In genomic region chr11:56841210-56841810, GRCh38 we compare ENCODE assay signal across 9 cellular contexts.
DNase-seq lines count a peak whose midpoint lies in the region; ATAC-seq and TF ChIP-seq lines count a peak whose summit lies in the region.
"Had no signal": no experiment of that assay in that cellular context is flagged by ENCODE, and none has a peak within 500 bp of the region (broad histone marks: within the 10 kb centered on the region; RNA-seq: fewer than 3 reads in every experiment).

No MANE protein-coding gene starts in this region.

- CTCF ChIA-PET in WTC11 (lab: Charles Lee): interaction anchor here (0.5 to 4.9 kb wide), 28 partner anchors 8 to 939 kb away, joined by 3 to 106 read pairs (median 3); no protein-coding TSS in a partner anchor

- peak; percentile 44; the same call in 1 of the 2 replicates for ATAC-seq in WTC11
- no peak for ATAC-seq in HG02938 (IDR thresholded peaks at IDR 0.05; ENCODE audit: unreplicated experiment)

- H3K27me3 Mint-ChIP-seq in WTC11 (ENCODE audit: low read depth): no peaks in the 10 kb centered on the region
- H3K27me3 Mint-ChIP-seq: dendritic cell treated with granulocyte-macrophage colony-stimulating factor and Interleukin-4, amounts not matched to agents 40 ng/mL and 50 ng/mL, for 4 days had no signal

- no peaks in the 10 kb centered on the region for H3K4me1 Mint-ChIP-seq in WTC11

- peak; percentile 62 for TF ChIP-seq CTCF in WTC11 (IDR thresholded peaks at IDR 0.05)

- peak; percentile 36 for DNase-seq in activated CD4-positive, alpha-beta T cell treated with anti-CD3 and anti-CD28 coated beads for 48 hours
- DNase-seq in activated CD4-positive, alpha-beta T cell treated with anti-CD3 and anti-CD28 coated beads for 1 hour: no peak
- peak; percentile 42 for DNase-seq in HCEC 1CT
- peak; percentile 15 for DNase-seq in NCI-H2029 treated with DMSO at 0.1 percent for 48 hours (lab: John Stamatoyannopoulos, UW)
- peak; percentile 55 for DNase-seq in WTC11 (ENCODE audit: low spot score)
- peak; percentile 12 for DNase-seq in germinal center (ENCODE audit: low spot score)
- DNase-seq in pons (ENCODE audit: low spot score): peak; percentile 71

- POLR2A ChIA-PET in WTC11 (lab: Charles Lee): interaction anchor here (1.1 kb wide), 1 partner anchor 408 kb away, joined by 3 read pairs; no protein-coding TSS in a partner anchor

- no peak overlapping the region for H3K27ac Mint-ChIP-seq in WTC11
- H3K27ac Mint-ChIP-seq: dendritic cell treated with granulocyte-macrophage colony-stimulating factor and Interleukin-4, amounts not matched to agents 40 ng/mL and 50 ng/mL, for 4 days had no signal

- no peak overlapping the region for H3K4me3 Mint-ChIP-seq in WTC11
- H3K4me3 Mint-ChIP-seq: dendritic cell treated with granulocyte-macrophage colony-stimulating factor and Interleukin-4, amounts not matched to agents 40 ng/mL and 50 ng/mL, for 4 days had no signal

- H3K9me3 Mint-ChIP-seq in WTC11: peaks cover 34% of the 10 kb centered on the region
- H3K9me3 Mint-ChIP-seq: dendritic cell treated with granulocyte-macrophage colony-stimulating factor and Interleukin-4, amounts not matched to agents 40 ng/mL and 50 ng/mL, for 4 days had no signal

- peaks cover 4% of the 10 kb centered on the region for H3K36me3 Mint-ChIP-seq in WTC11

TF ChIP-seq in WTC11, 78 proteins besides CTCF, POLR2A, EP300 and RAD21:
- TF ChIP-seq PRDM15 (CRISPR knock-in tag; IDR thresholded peaks at IDR 0.05) (no peak), ETV6 (CRISPR knock-in tag; IDR thresholded peaks at IDR 0.05) (no peak), TP53 (CRISPR knock-in tag; IDR thresholded peaks at IDR 0.05) (no peak), MYBL2 (CRISPR knock-in tag; IDR thresholded peaks at IDR 0.05) (no peak), ZNF121 (CRISPR knock-in tag; IDR thresholded peaks at IDR 0.05) (no peak)
- TF ChIP-seq, protein P1, sequence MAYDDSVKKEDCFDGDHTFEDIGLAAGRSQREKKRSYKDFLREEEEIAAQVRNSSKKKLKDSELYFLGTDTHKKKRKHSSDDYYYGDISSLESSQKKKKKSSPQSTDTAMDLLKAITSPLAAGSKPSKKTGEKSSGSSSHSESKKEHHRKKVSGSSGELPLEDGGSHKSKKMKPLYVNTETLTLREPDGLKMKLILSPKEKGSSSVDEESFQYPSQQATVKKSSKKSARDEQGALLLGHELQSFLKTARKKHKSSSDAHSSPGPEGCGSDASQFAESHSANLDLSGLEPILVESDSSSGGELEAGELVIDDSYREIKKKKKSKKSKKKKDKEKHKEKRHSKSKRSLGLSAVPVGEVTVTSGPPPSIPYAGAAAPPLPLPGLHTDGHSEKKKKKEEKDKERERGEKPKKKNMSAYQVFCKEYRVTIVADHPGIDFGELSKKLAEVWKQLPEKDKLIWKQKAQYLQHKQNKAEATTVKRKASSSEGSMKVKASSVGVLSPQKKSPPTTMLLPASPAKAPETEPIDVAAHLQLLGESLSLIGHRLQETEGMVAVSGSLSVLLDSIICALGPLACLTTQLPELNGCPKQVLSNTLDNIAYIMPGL (CRISPR knock-in tag; IDR thresholded peaks at IDR 0.05): no peak
